In the genomic region with DNA sequence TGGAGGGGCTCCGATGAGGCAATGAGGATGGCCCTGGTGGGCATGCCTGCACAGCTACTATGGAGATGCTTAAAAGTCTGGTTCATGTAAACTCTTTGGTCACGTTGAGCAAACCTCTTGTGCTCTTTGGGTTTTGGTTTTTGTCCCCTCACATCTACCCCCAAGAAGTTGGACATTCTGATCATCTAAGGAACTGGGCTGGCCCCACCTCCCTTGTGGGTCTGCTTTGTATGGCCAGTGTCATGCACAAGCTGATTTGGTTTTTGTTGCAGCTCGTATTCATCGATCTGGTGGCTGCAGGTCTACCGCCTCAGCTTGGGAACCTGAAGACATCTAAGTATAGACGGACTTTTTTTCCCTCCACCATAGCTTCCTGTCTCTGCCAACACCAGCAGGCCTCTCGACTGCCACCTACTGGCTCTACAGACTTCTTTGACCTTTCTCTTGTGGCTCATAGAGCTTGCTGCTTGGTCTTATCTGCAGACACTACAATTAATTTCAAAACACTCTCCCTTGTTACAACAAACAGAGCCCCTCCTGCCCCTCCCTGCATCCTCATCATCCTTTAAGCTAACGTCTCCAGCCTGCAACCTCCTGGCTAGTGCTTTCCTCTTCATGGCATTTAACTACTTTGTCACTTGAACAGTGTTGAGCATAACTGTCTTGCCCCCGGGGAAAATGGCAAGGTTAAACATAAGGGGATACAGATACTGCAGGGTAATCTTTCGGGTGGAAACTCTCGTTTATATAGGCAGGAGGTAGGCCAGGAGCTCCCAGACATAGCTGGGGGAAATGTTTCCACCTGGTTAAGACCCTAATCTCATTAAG, we compare ENCODE assay signal across 8 cellular contexts. TPM values are rescaled to one million over a fixed set of nuclear protein-coding genes. Genes with fewer than 3 reads are reported as not detected.
DNase-seq lines count a peak whose midpoint lies in the region; ATAC-seq and TF ChIP-seq lines count a peak whose summit lies in the region.

No MANE protein-coding gene starts in this region.

- WGBS in right lobe of liver (ENCODE audit: insufficient coverage, low coverage, low lambda C conversion rate, missing lambda C conversion rate), result 13% methylated on average over 10 of the region's 11 CpGs

- TF ChIP-seq CTCF in choroid plexus epithelial cell (conservative IDR thresholded peaks at IDR 0.05; ENCODE audit: low read depth, low read length) (peak; percentile 95), right lobe of liver (IDR thresholded peaks at IDR 0.05) (peak; percentile 79 to 90 (median 86))

- H3K27ac ChIP-seq in right lobe of liver, result no peak overlapping the region

- TF ChIP-seq POLR2A in right lobe of liver (IDR thresholded peaks at IDR 0.05), result no peak

- no peaks in the 10 kb centered on the region for H3K27me3 ChIP-seq in right lobe of liver

- H3K4me1 ChIP-seq in right lobe of liver, result peaks cover 0 to 5% (median 0%) of the 10 kb centered on the region in 4 donors

- H3K4me3 ChIP-seq in choroid plexus epithelial cell (ENCODE audit: low read depth, low read length), result no peak overlapping the region
- no peak overlapping the region for H3K4me3 ChIP-seq in right lobe of liver

- no peaks in the 10 kb centered on the region for H3K9me3 ChIP-seq in right lobe of liver

- intact Hi-C loops in right lobe of liver (cut with DNase I), result no loop called here

- peak; percentile 85 for ATAC-seq in GM19351 (IDR thresholded peaks at IDR 0.05; ENCODE audit: unreplicated experiment)
- ATAC-seq in HG03457 (IDR thresholded peaks at IDR 0.05; ENCODE audit: unreplicated experiment), result peak; percentile 75
- peak; percentile 90 to 96 (median 94) for ATAC-seq in right lobe of liver

- H3K36me3 ChIP-seq in right lobe of liver, result peaks cover 0 to 34% (median 15%) of the 10 kb centered on the region in 4 donors

- DNase-seq in CD1c-positive myeloid dendritic cell (ENCODE audit: extremely low spot score) (peak; percentile 79), NCI-H524 (lab: John Stamatoyannopoulos, UW) (peak; percentile 38 to 71), choroid plexus epithelial cell (ENCODE audit: low read depth) (peak; percentile 93), right lobe of liver (peak; percentile 60 to 81 (median 70))
- DNase-seq in activated CD4-positive, alpha-beta T cell treated with anti-CD3 and anti-CD28 coated beads for 48 hours, result peak; percentile 81
- DNase-seq in stimulated activated CD4-positive, alpha-beta T cell treated with anti-CD3 and anti-CD28 coated beads, TNF-alpha, amount 100 ng/mL, for 24 hours (ENCODE audit: low read depth in 3 of 3), result peak; percentile 41 to 61 (median 59)

RNA-seq across cellular contexts. Expression of gene TSTD2, which starts 34.5 kb away (rescaled TPM):
- 10 to 100 TPM in 1 of 6 experiments, 1 to 10 TPM in 5; 7.9 to 10.2 (median 9.0) TPM for total RNA-seq in right lobe of liver

RNA-seq across cellular contexts. Expression of gene NCBP1, which starts 34.9 kb away (rescaled TPM):
- 10 to 100 TPM; 10.9 to 15.3 (median 12.5) TPM for total RNA-seq in right lobe of liver
